Comparison of ENCODE assay signal across 36 cellular contexts in the genomic region with DNA sequence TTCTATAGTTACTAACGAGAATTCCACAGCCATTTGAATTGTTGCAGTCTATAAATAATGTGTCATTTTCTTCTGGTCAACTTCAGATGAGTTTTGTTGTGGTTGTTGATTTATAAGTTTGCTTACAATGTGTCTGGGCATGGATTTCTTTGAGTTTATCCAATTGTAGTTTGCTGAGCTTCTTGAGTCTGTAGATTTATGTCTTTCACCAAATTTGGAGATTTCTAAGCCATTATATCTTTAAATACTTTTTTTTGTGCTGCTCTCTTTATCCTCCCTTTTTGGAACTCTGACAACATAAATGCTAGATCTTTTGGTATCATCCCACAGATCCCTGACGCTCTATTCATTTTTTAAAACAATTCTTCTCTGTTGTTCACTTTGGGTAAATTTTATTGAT.
"Had no signal": no experiment of that assay in that cellular context is flagged by ENCODE, and none has a peak within 500 bp of the region (broad histone marks: within the 10 kb centered on the region; RNA-seq: fewer than 3 reads in every experiment).

No MANE protein-coding gene starts in this region.

- DNase-seq: Karpas-422, Kasumi-1, MG63, MM.1S, NCI-H1048, NCI-H1092, NCI-H1092 treated with DMSO at 0.1 percent for 48 hours, NCI-H1105, NCI-H1105 treated with DMSO at 0.1 percent for 48 hours, NCI-H1417, NCI-H1417 treated with DMSO at 0.1 percent for 48 hours, NCI-H1436, NCI-H1436 treated with DMSO at 0.1 percent for 48 hours, NCI-H146, NCI-H1694, NCI-H1694 treated with DMSO at 0.1 percent for 48 hours, NCI-H187, NCI-H187 treated with DMSO at 0.1 percent for 48 hours, NCI-H1930, NCI-H2029, NCI-H2029 treated with DMSO at 0.1 percent for 48 hours, NCI-H2081, NCI-H2081 treated with DMSO at 0.1 percent for 48 hours, NCI-H2107, NCI-H2171, NCI-H2171 treated with DMSO at 0.1 percent for 48 hours, NCI-H2227 treated with DMSO at 0.1 percent for 48 hours, NCI-H226, NCI-H345, NCI-H446, NCI-H446 treated with DMSO at 0.1 percent for 48 hours, NCI-H510A, NCI-H510A treated with DMSO at 0.1 percent for 48 hours, NCI-H524 treated with DMSO at 0.1 percent for 48 hours, NCI-H526 had no signal

- H3K4me2 ChIP-seq: KMS-11 had no signal

- H3K4me3 ChIP-seq: MG63 had no signal

- H3K27ac ChIP-seq: KMS-11 had no signal

- H3K27me3 ChIP-seq: MG63 had no signal

- H3K36me3 ChIP-seq: MG63 had no signal

- H3K9ac ChIP-seq: KMS-11 had no signal
